22 cellular contexts compared by ENCODE assay signal in genomic region chr2:189016311-189016830, GRCh38. TPM values are rescaled to one million over a fixed set of nuclear protein-coding genes. Genes with fewer than 3 reads are reported as not detected.
"Had no signal": no experiment of that assay in that cellular context is flagged by ENCODE, and none has a peak within 500 bp of the region (broad histone marks: within the 10 kb centered on the region; RNA-seq: fewer than 3 reads in every experiment).

No MANE protein-coding gene starts in this region.

- H3K27me3 Mint-ChIP-seq: activated B cell treated with CpG ODN at 0.5 μM for 24 hours; activated CD4-positive, alpha-beta memory T cell treated with anti-CD3 and anti-CD28 coated beads for 36 hours; natural killer cell treated with Interleukin-12 subunit alpha and Interleukin-12 subunit beta and Interleukin-15 and Interleukin-18, amount 100 ng/mL, for 72 hours had no signal

- DNase-seq: activated B cell treated with CpG ODN at 0.5 μM for 24 hours; activated CD4-positive, alpha-beta memory T cell treated with anti-CD3 and anti-CD28 coated beads for 36 hours; activated CD4-positive, alpha-beta T cell treated with anti-CD3 and anti-CD28 coated beads for 4 hours; activated T-cell treated with anti-CD3 and anti-CD28 coated beads for 4 hours; amygdala; body of pancreas; caudate nucleus; foreskin fibroblast; lower lobe of right lung; stimulated activated CD4-positive, alpha-beta T cell treated with anti-CD3 and anti-CD28 coated beads, Interleukin-2, amount 100 ng/mL, for 24 hours; stimulated activated naive CD8-positive, alpha-beta T cell treated with anti-CD3 and anti-CD28 coated beads, Interleukin-15, Interleukin-2, amounts not matched to agents 100 U/mL and 50 U/mL, for 24 hours; T-cell; trophoblast cell had no signal

- H3K4me3 Mint-ChIP-seq: activated B cell treated with CpG ODN at 0.5 μM for 24 hours; activated CD4-positive, alpha-beta memory T cell treated with anti-CD3 and anti-CD28 coated beads for 36 hours; activated naive CD8-positive, alpha-beta T cell; activated T-helper 1 cell treated with anti-CD3 and anti-CD28 coated beads, Interleukin-12 subunit alpha, Interleukin-12 subunit beta, Interleukin-2, Interleukin-4 antibody, amounts not matched to agents 30 ng/mL and 10 ng/mL and 1 ng/mL, durations not matched to agents 14 hours and 24 hours and 36 hours; natural killer cell treated with Interleukin-12 subunit alpha and Interleukin-12 subunit beta and Interleukin-15 and Interleukin-18, amount 100 ng/mL, for 72 hours; T-cell had no signal

- H3K4me3 ChIP-seq: body of pancreas, coronary artery, lower lobe of right lung, prostate gland, right atrium auricular region had no signal

- H3K9me3 ChIP-seq: body of pancreas, lower lobe of right lung, prostate gland, right atrium auricular region had no signal

- H3K4me1 Mint-ChIP-seq: activated B cell treated with CpG ODN at 0.5 μM for 24 hours, T-cell had no signal

- H3K27me3 ChIP-seq: body of pancreas, right atrium auricular region had no signal

- H3K27ac Mint-ChIP-seq: activated B cell treated with CpG ODN at 0.5 μM for 24 hours; activated CD4-positive, alpha-beta memory T cell treated with anti-CD3 and anti-CD28 coated beads for 36 hours; activated naive CD8-positive, alpha-beta T cell; activated T-helper 1 cell treated with anti-CD3 and anti-CD28 coated beads, Interleukin-12 subunit alpha, Interleukin-12 subunit beta, Interleukin-2, Interleukin-4 antibody, amounts not matched to agents 30 ng/mL and 10 ng/mL and 1 ng/mL, durations not matched to agents 14 hours and 24 hours and 36 hours; natural killer cell treated with Interleukin-12 subunit alpha and Interleukin-12 subunit beta and Interleukin-15 and Interleukin-18, amount 100 ng/mL, for 72 hours; T-cell had no signal

- H3K9me3 Mint-ChIP-seq: activated B cell treated with CpG ODN at 0.5 μM for 24 hours; activated CD4-positive, alpha-beta memory T cell treated with anti-CD3 and anti-CD28 coated beads for 36 hours; activated T-helper 1 cell treated with anti-CD3 and anti-CD28 coated beads, Interleukin-12 subunit alpha, Interleukin-12 subunit beta, Interleukin-2, Interleukin-4 antibody, amounts not matched to agents 30 ng/mL and 10 ng/mL and 1 ng/mL, durations not matched to agents 14 hours and 24 hours and 36 hours; T-cell had no signal

- H3K27ac ChIP-seq: body of pancreas, lower lobe of right lung, prostate gland, right atrium auricular region had no signal

- H3K4me1 ChIP-seq: lower lobe of right lung, prostate gland, right atrium auricular region had no signal

- H3K36me3 ChIP-seq: prostate gland, right atrium auricular region had no signal

- H3K36me3 Mint-ChIP-seq: activated CD4-positive, alpha-beta memory T cell treated with anti-CD3 and anti-CD28 coated beads for 36 hours; activated naive CD8-positive, alpha-beta T cell; natural killer cell treated with Interleukin-12 subunit alpha and Interleukin-12 subunit beta and Interleukin-15 and Interleukin-18, amount 100 ng/mL, for 72 hours; T-cell had no signal

- FAIRE-seq: endometrium, islet of Langerhans had no signal

- ATAC-seq: body of pancreas; esophagus mucosa; lower lobe of right lung; natural killer cell treated with Interleukin-12 subunit alpha and Interleukin-12 subunit beta and Interleukin-15 and Interleukin-18, amount 100 ng/mL, for 72 hours; stimulated activated naive CD8-positive, alpha-beta T cell treated with anti-CD3 and anti-CD28 coated beads, Interleukin-15, Interleukin-2, amounts not matched to agents 100 U/mL and 50 U/mL, for 24 hours; T-cell had no signal

RNA-seq across cellular contexts. Expression of gene COL3A1, which starts 42.2 kb away (rescaled TPM):
- total RNA-seq: activated B cell treated with CpG ODN at 0.5 μM for 24 hours; activated CD4-positive, alpha-beta memory T cell treated with anti-CD3 and anti-CD28 coated beads for 36 hours; natural killer cell treated with Interleukin-12 subunit alpha and Interleukin-12 subunit beta and Interleukin-15 and Interleukin-18, amount 100 ng/mL, for 72 hours had no signal
